Comparison of ENCODE assay signal across 5 cellular contexts in genomic region chr12:32789911-32790310, GRCh38.
"Had no signal": no experiment of that assay in that cellular context is flagged by ENCODE, and none has a peak within 500 bp of the region (broad histone marks: within the 10 kb centered on the region; RNA-seq: fewer than 3 reads in every experiment).

No MANE protein-coding gene starts in this region.

- DNase-seq: H9, HCEC 1CT had no signal

- H3K4me3 Mint-ChIP-seq: GM23338, H9, IgD-negative memory B cell had no signal

- H3K4me2 ChIP-seq: GM23338 had no signal

- H3K4me1 Mint-ChIP-seq: GM23338 had no signal

- H3K36me3 Mint-ChIP-seq: IgD-negative memory B cell had no signal

- H3K27ac Mint-ChIP-seq: GM23338, H9, IgD-negative memory B cell had no signal

- H3K4me3 ChIP-seq: GM23338 had no signal

- H3K27ac ChIP-seq: HL-60 had no signal

- H2AFZ ChIP-seq: GM23338 had no signal
